In the genomic region with DNA sequence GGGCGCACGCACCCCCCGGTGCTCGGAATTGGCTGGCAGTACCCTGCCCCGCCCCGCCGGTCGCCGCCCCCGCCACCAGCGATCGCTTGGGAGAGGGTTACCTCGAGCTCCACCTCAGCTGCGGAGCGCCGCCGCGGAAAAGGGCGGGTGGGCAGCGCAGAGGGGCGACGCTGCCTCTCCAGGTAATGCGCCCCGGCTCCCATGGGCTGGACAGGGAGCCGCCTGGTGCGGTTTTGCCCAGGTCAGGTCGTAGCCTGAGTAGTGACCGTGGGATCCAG, we compare ENCODE assay signal across 8 cellular contexts. TPM values are rescaled to one million over a fixed set of nuclear protein-coding genes. Genes with fewer than 3 reads are reported as not detected.
A peak's percentile ranks its signal among the peaks of the same experiment; 100 is the strongest.
DNase-seq lines count a peak whose midpoint lies in the region; ATAC-seq, FAIRE-seq and TF ChIP-seq lines count a peak whose summit lies in the region.

No MANE protein-coding gene starts in this region.

- no peak for TF ChIP-seq RAD21 in K562 (CRISPR knock-in tag; conservative IDR thresholded peaks at IDR 0.05 in 1 of 2, IDR thresholded peaks at IDR 0.05 in 1 of 2)

- peak; percentile 52 for DNase-seq in ELR (ENCODE audit: low read depth)
- DNase-seq in K562 (ENCODE audit: extremely low read depth in 1 of 4, low spot score in 3 of 4) = no peak
- DNase-seq in islet precursor cell = peak; percentile 67
- peak; percentile 66 for DNase-seq in stimulated activated CD4-positive, alpha-beta T cell treated with anti-CD3 and anti-CD28 coated beads, Interleukin-2, amount 100 ng/mL, for 4 hours (ENCODE audit: low read depth)

- H3K36me3 ChIP-seq in K562 (ENCODE audit: control insufficient read depth, insufficient read depth, low read length) = no peaks in the 10 kb centered on the region

- peaks cover 37% of the 10 kb centered on the region for H3K4me1 Mint-ChIP-seq in T-helper 1 cell treated with Interleukin-12 subunit alpha and Interleukin-12 subunit beta and Interleukin-4 antibody, amounts not matched to agents 30 μg/mL and 1 μg/mL, for 36 hours (ENCODE audit: low read depth)

- H3K27ac Mint-ChIP-seq in T-helper 1 cell treated with Interleukin-12 subunit alpha and Interleukin-12 subunit beta and Interleukin-4 antibody, amounts not matched to agents 30 μg/mL and 1 μg/mL, for 36 hours = no peak overlapping the region

- TF ChIP-seq POLR2A in K562 (conservative IDR thresholded peaks at IDR 0.05) = no peak

- TF ChIP-seq CTCF in K562 (IDR thresholded peaks at IDR 0.05 in 2 of 3, conservative IDR thresholded peaks at IDR 0.05 in 1 of 3; ENCODE audit: insufficient read depth in 2 of 3, low read depth in 1 of 3, low read length in 3 of 3) = no peak

- peaks cover 9% of the 10 kb centered on the region; the same call in 2 of the 3 replicates for H3K79me2 ChIP-seq in K562 (ENCODE audit: control insufficient read depth, insufficient read depth, low read length)

- no peaks in the 10 kb centered on the region for H3K27me3 ChIP-seq in K562 (ENCODE audit: control insufficient read depth in 2 of 2, insufficient read depth in 2 of 2, low read length in 2 of 2)

- FAIRE-seq in K562 (lab: Jason Lieb, UNC) = no peak

- no peaks in the 10 kb centered on the region for H3K9me3 Mint-ChIP-seq in T-helper 1 cell treated with Interleukin-12 subunit alpha and Interleukin-12 subunit beta and Interleukin-4 antibody, amounts not matched to agents 30 μg/mL and 1 μg/mL, for 36 hours

- H4K20me1 ChIP-seq in K562 (replicated peaks; ENCODE audit: control insufficient read depth, insufficient read depth, low read length) = peaks cover 26% of the 10 kb centered on the region

- peak overlapping the region in 1 of 2 experiments; percentile 45; a peak in 1 of 4 replicates for H3K9ac ChIP-seq in K562 (ENCODE audit: insufficient read depth in 1 of 2, low read depth in 2 of 2, low read length in 2 of 2)

- WGBS in K562 (ENCODE audit: insufficient coverage, low coverage, missing lambda C conversion rate) = 87% methylated on average over 11 of the region's 28 CpGs

- H3K4me3 ChIP-seq in K562 = peak overlapping the region; percentile 62; the same call in 1 of the 2 replicates

- intact Hi-C loops in K562 (cut with micrococcal nuclease) = no loop called here

- no peak overlapping the region for H2AFZ ChIP-seq in K562 (ENCODE audit: low read depth, low read length)

- H3K4me1 ChIP-seq in K562 (replicated peaks in 1 of 2; ENCODE audit: control insufficient read depth in 2 of 2, insufficient read depth in 2 of 2, low read length in 2 of 2) = peaks cover 8 to 40% of the 10 kb centered on the region in 2 experiments

- H3K4me2 ChIP-seq in K562 (ENCODE audit: insufficient read depth, low read length) = peak overlapping the region; percentile 81; the same call in 1 of the 2 replicates

- POLR2A ChIA-PET in K562 (lab: Yijun Ruan, JAX) = interaction anchor here (0.5 to 0.8 kb wide), 2 partner anchors 97 to 109 kb away, joined by 3 to 4 read pairs; no protein-coding TSS in a partner anchor

- no peaks in the 10 kb centered on the region for H3K9me1 ChIP-seq in K562 (ENCODE audit: control insufficient read depth, insufficient read depth, low read length)

- H3K36me3 Mint-ChIP-seq in T-helper 1 cell treated with Interleukin-12 subunit alpha and Interleukin-12 subunit beta and Interleukin-4 antibody, amounts not matched to agents 30 μg/mL and 1 μg/mL, for 36 hours (ENCODE audit: low read depth) = peaks cover 17% of the 10 kb centered on the region

- no peak for ATAC-seq in K562
- ATAC-seq in HG03520 (IDR thresholded peaks at IDR 0.05; ENCODE audit: unreplicated experiment) = no peak
- no peak for ATAC-seq in HG03175 (IDR thresholded peaks at IDR 0.05; ENCODE audit: unreplicated experiment)
- no peak for ATAC-seq in GM18502 (IDR thresholded peaks at IDR 0.05; ENCODE audit: poor library complexity, unreplicated experiment)

- no peak for TF ChIP-seq EP300 in K562 (IDR thresholded peaks at IDR 0.05; ENCODE audit: low read length)

- BruUV-seq in K562 (replicated peaks; lab: Mats Ljungman, UMichigan) = no TSS peak

- CTCF ChIA-PET in K562 (lab: Yijun Ruan, JAX; ENCODE audit: low intra/inter-chr PET ratio) = interaction anchor here (2.4 kb wide), 1 partner anchor 197 kb away, joined by 33 read pairs; no protein-coding TSS in a partner anchor

- H3K27me3 Mint-ChIP-seq in T-helper 1 cell treated with Interleukin-12 subunit alpha and Interleukin-12 subunit beta and Interleukin-4 antibody, amounts not matched to agents 30 μg/mL and 1 μg/mL, for 36 hours (ENCODE audit: low read depth) = no peaks in the 10 kb centered on the region

- H3K4me3 Mint-ChIP-seq in T-helper 1 cell treated with Interleukin-12 subunit alpha and Interleukin-12 subunit beta and Interleukin-4 antibody, amounts not matched to agents 30 μg/mL and 1 μg/mL, for 36 hours = peak overlapping the region; percentile 97

- H3K27ac ChIP-seq in K562 (ENCODE audit: extremely low read depth, low read depth, low read length) = no peak overlapping the region

- in situ Hi-C loops in K562 (cut with MboI) = loop anchor here (5.0 kb wide), 1 partner anchor 188 kb away; no protein-coding TSS in a partner anchor

- no peaks in the 10 kb centered on the region for H3K9me3 ChIP-seq in K562 (replicated peaks; ENCODE audit: control insufficient read depth, insufficient read depth, low read depth, low read length)

TF ChIP-seq in K562, 482 proteins besides CTCF, POLR2A, EP300 and RAD21:
- TF ChIP-seq RFX7 (CRISPR knock-in tag; IDR thresholded peaks at IDR 0.05) (no peak), TEAD4 (IDR thresholded peaks at IDR 0.05; ENCODE audit: low read length) (no peak), TEAD4 (CRISPR knock-in tag; IDR thresholded peaks at IDR 0.05; ENCODE audit: borderline replicate concordance) (no peak), ZNF311 (CRISPR knock-in tag; IDR thresholded peaks at IDR 0.05) (no peak), ZNF766 (CRISPR knock-in tag; conservative IDR thresholded peaks at IDR 0.05) (no peak), HNRNPL (IDR thresholded peaks at IDR 0.05; ENCODE audit: low read depth, low read length) (no peak), HDAC3 (IDR thresholded peaks at IDR 0.05; ENCODE audit: borderline replicate concordance, partially characterized antibody) (no peak), MTA1 (IDR thresholded peaks at IDR 0.05; ENCODE audit: borderline replicate concordance) (no peak)
- TF ChIP-seq, protein P1, sequence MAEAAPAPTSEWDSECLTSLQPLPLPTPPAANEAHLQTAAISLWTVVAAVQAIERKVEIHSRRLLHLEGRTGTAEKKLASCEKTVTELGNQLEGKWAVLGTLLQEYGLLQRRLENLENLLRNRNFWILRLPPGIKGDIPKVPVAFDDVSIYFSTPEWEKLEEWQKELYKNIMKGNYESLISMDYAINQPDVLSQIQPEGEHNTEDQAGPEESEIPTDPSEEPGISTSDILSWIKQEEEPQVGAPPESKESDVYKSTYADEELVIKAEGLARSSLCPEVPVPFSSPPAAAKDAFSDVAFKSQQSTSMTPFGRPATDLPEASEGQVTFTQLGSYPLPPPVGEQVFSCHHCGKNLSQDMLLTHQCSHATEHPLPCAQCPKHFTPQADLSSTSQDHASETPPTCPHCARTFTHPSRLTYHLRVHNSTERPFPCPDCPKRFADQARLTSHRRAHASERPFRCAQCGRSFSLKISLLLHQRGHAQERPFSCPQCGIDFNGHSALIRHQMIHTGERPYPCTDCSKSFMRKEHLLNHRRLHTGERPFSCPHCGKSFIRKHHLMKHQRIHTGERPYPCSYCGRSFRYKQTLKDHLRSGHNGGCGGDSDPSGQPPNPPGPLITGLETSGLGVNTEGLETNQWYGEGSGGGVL (CRISPR knock-in tag; IDR thresholded peaks at IDR 0.05) = no peak

RNA-seq across cellular contexts. Expression of gene PFKFB3, which starts 1.3 kb away (rescaled TPM):
- 25.5 and 39.0 TPM in 2 replicates for total RNA-seq in K562 (2011; cell fraction: chromatin; rRNA removed; ENCODE audit: low replicate concordance)
- 19.2 and 20.8 TPM in 2 replicates for total RNA-seq in K562 (2011; cell fraction: nucleolus; rRNA removed)
- 15.2 and 16.8 TPM in 2 replicates for total RNA-seq in K562 (2011; cell fraction: nucleoplasm; rRNA removed)
- total RNA-seq in K562 (2014; rRNA removed) = 7.1 and 8.7 TPM in 2 replicates
- 7.3 and 8.5 TPM in 2 replicates for total RNA-seq in K562 (2014; rRNA removed; fragmentation: Illumina TruSeq; extraction: Trizol)
- total RNA-seq in K562 (2015; rRNA removed; fragmentation: Illumina TruSeq; extraction: Trizol) = 7.8 and 8.5 TPM in 2 replicates
- total RNA-seq in K562 (2021) = 21.1 and 21.6 TPM in 2 replicates
- polyA plus RNA-seq in K562 (2011; rRNA removed) = 7.8 and 11.2 TPM in 2 replicates
- polyA plus RNA-seq in K562 (2011; cell fraction: cytosol; rRNA removed) = 8.6 and 13.1 TPM in 2 replicates
- 17.4 and 21.2 TPM in 2 replicates for polyA plus RNA-seq in K562 (2011; cell fraction: nucleus; rRNA removed)
- 9.6 and 10.0 TPM in 2 replicates for polyA plus RNA-seq in K562 (2012)
- polyA plus RNA-seq in K562 (2014; fragmentation: Illumina TruSeq; extraction: Trizol) = 15.0 TPM in 2 replicates
- under 1 TPM; 0.46 to 0.73 TPM for polyA plus RNA-seq in K562 (2014; fragmentation: Nextera tagmentation; extraction: Ambion mirVana)
- 8.4 and 10.4 TPM in 2 replicates for polyA plus RNA-seq in K562 (2014; rRNA removed)
- polyA minus RNA-seq in K562 (2011; rRNA and poly(A)+ RNA removed) = 9.6 and 9.7 TPM in 2 replicates
- polyA minus RNA-seq in K562 (2011; cell fraction: cytosol; rRNA and poly(A)+ RNA removed) = 5.0 TPM in 2 replicates
- 7.9 and 14.4 TPM in 2 replicates for polyA minus RNA-seq in K562 (2011; cell fraction: nucleus; rRNA and poly(A)+ RNA removed)

Comparison
In these comparisons a context has a peak if more than half of its experiments do, and no peak if none do; other contexts are left out.
1. DNase-seq: peak in ELR (single experiment), islet precursor cell (single experiment) and stimulated activated CD4-positive, alpha-beta T cell treated with anti-CD3 and anti-CD28 coated beads, Interleukin-2, amount 100 ng/mL, for 4 hours (single experiment); none in K562 (0 of 4).